ENCODE assay signal across 1 cellular context in genomic region chr14:92179178-92179577, GRCh38.
A peak's percentile ranks its signal among the peaks of the same experiment; 100 is the strongest.
TF ChIP-seq lines count a peak whose summit lies in the region.

No MANE protein-coding gene starts in this region.

TF ChIP-seq in HepG2, 621 proteins besides CTCF, POLR2A, EP300 and RAD21:
- peak; percentile 42 for TF ChIP-seq HNRNPK (IDR thresholded peaks at IDR 0.05; ENCODE audit: low read depth, low read length, poor library complexity, severe bottlenecking)
- TF ChIP-seq PCBP1 (IDR thresholded peaks at IDR 0.05; ENCODE audit: borderline replicate concordance, low read depth, low read length) = 0 out of 2 replicates have a peak, but pooled peaks have one; percentile 62
TF ChIP-seq in HepG2: peak in this region for 2; not testable (repeated sequence) for 619.
